ENCODE assay signal across 11 cellular contexts in the genomic region with DNA sequence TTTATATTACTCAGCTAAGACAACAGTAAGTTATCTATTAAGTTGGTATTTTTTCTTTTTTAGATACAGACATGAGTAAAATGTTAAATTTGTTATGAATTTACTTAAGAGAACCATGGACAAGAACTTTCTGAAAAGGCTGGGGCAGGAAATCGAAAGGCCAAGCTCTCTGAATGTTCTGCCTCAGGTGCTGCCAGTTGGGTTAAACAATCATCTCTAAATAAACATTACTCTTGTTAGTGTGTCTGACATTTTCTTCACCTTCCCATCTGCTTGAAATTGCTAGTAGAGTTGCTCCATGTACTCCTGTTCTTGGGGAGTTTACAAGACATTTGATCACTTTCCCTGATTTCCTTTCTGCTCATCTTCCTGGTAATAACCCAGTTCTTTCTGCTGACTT.
DNase-seq lines count a peak whose midpoint lies in the region; ATAC-seq, FAIRE-seq and TF ChIP-seq lines count a peak whose summit lies in the region.
"Had no signal": no experiment of that assay in that cellular context is flagged by ENCODE, and none has a peak within 500 bp of the region (broad histone marks: within the 10 kb centered on the region; RNA-seq: fewer than 3 reads in every experiment).

No MANE protein-coding gene starts in this region.

- H3K9me3 ChIP-seq in DND-41 (ENCODE audit: insufficient read depth, low read length, severe bottlenecking), result peaks cover 22% of the 10 kb centered on the region
- H3K9me3 ChIP-seq in SK-N-MC (ENCODE audit: low read depth, low read length), result peaks cover 2% of the 10 kb centered on the region; the same call in 1 of the 2 replicates
- no peaks in the 10 kb centered on the region for H3K9me3 ChIP-seq in testis
- H3K9me3 ChIP-seq in lower lobe of right lung, result no peaks in the 10 kb centered on the region
- H3K9me3 ChIP-seq: right lobe of liver had no signal

- 0 out of 2 replicates have a peak, but pooled peaks cover 5% of the 10 kb centered on the region for H3K36me3 ChIP-seq in DND-41 (ENCODE audit: insufficient read depth, low read length)
- H3K36me3 ChIP-seq in SK-N-MC (ENCODE audit: insufficient read depth, low read length), result no peaks in the 10 kb centered on the region
- no peaks in the 10 kb centered on the region for H3K36me3 ChIP-seq in testis (ENCODE audit: low read depth, missing control alignments)
- H3K36me3 ChIP-seq in lower lobe of right lung, result no peaks in the 10 kb centered on the region
- H3K36me3 ChIP-seq: right lobe of liver had no signal

- TF ChIP-seq CTCF in DND-41 (IDR thresholded peaks at IDR 0.05; ENCODE audit: borderline replicate concordance, extremely low read depth, low read length, poor library complexity, severe bottlenecking), result no peak
- no peak for TF ChIP-seq CTCF in testis (IDR thresholded peaks at IDR 0.05)
- TF ChIP-seq CTCF in lower lobe of right lung (IDR thresholded peaks at IDR 0.05), result no peak

- DNase-seq in DND-41 (no peak), SK-N-MC (ENCODE audit: low read depth, low spot score) (no peak), HTR-8/SVneo (ENCODE audit: insufficient read length, low spot score) (no peak), testis (no peak), HCEC 1CT (no peak), lower lobe of right lung (no peak)
- DNase-seq: right lobe of liver had no signal

- intact Hi-C loops in testis (cut with DNase I; ENCODE audit: low total_unique reads), result no loop called here
- intact Hi-C loops in lower lobe of right lung (cut with DNase I), result no loop called here

- WGBS in testis, 2 donors, result 54 to 74% methylated on average over 1 of the region's 1 CpG

- H3K27me3 ChIP-seq in DND-41 (ENCODE audit: insufficient read depth, low read length, poor library complexity) (no peaks in the 10 kb centered on the region), testis (no peaks in the 10 kb centered on the region), lower lobe of right lung (ENCODE audit: low read depth) (no peaks in the 10 kb centered on the region)
- H3K27me3 ChIP-seq: right lobe of liver had no signal

- H3K79me2 ChIP-seq in DND-41 (ENCODE audit: insufficient read depth, low read length), result no peaks in the 10 kb centered on the region

- H3K4me3 ChIP-seq in DND-41 (ENCODE audit: low read depth in 1 of 2, low read length in 2 of 2) (no peak overlapping the region), SK-N-MC (peak overlapping the region; percentile 56), testis (no peak overlapping the region), lower lobe of right lung (no peak overlapping the region)
- H3K4me3 ChIP-seq: right lobe of liver had no signal

- H3K4me2 ChIP-seq in DND-41 (ENCODE audit: insufficient read depth, low read length), result no peak overlapping the region

- no peak for FAIRE-seq in HTR-8/SVneo (lab: Jason Lieb, UNC)

- H3K27ac ChIP-seq in DND-41 (ENCODE audit: low read length), result peak overlapping the region; percentile 93
- peak overlapping the region; percentile 61 for H3K27ac ChIP-seq in SK-N-MC
- no peak overlapping the region for H3K27ac ChIP-seq in testis
- no peak overlapping the region for H3K27ac ChIP-seq in lower lobe of right lung
- H3K27ac ChIP-seq: C4-2B, right lobe of liver had no signal

- no peak for TF ChIP-seq POLR2A in testis (IDR thresholded peaks at IDR 0.05)

- H2AFZ ChIP-seq in DND-41 (ENCODE audit: low read depth, low read length), result peak overlapping the region; percentile 40

- peaks cover 54% of the 10 kb centered on the region for H3K4me1 ChIP-seq in DND-41 (ENCODE audit: insufficient read depth, low read length)
- H3K4me1 ChIP-seq in testis, result no peaks in the 10 kb centered on the region
- H3K4me1 ChIP-seq in lower lobe of right lung, result no peaks in the 10 kb centered on the region
- H3K4me1 ChIP-seq: right lobe of liver had no signal

- ATAC-seq in DND-41 (ENCODE audit: insufficient read depth, low read depth), result peak; percentile 41; the same call in 2 of the 3 replicates
- ATAC-seq in GM19452 (IDR thresholded peaks at IDR 0.05; ENCODE audit: unreplicated experiment), result peak; percentile 47
- ATAC-seq in HG03060 (IDR thresholded peaks at IDR 0.05; ENCODE audit: low read depth, unreplicated experiment), result peak; percentile 32
- no peak for ATAC-seq in lower lobe of right lung
- ATAC-seq: SK-N-SH treated with all-trans-retinoic acid at 6 μM for 48 hours had no signal

- no peaks in the 10 kb centered on the region for H4K20me1 ChIP-seq in DND-41 (ENCODE audit: insufficient read depth, low read length)

- H3K9ac ChIP-seq in DND-41 (ENCODE audit: low read depth, low read length) (peak overlapping the region; percentile 45), SK-N-MC (ENCODE audit: insufficient read length) (peak overlapping the region; percentile 27)

Comparison
In these comparisons a context has a peak if more than half of its experiments do, and no peak if none do; other contexts are left out.
1. ATAC-seq: peak in DND-41 (single experiment), GM19452 (single experiment) and HG03060 (single experiment); none in lower lobe of right lung (0 of 2).
2. H3K27ac ChIP-seq: peak in DND-41 (single experiment) and SK-N-MC (single experiment); none in testis (0 of 2) and lower lobe of right lung (single experiment).